8 cellular contexts compared by ENCODE assay signal in the genomic region with DNA sequence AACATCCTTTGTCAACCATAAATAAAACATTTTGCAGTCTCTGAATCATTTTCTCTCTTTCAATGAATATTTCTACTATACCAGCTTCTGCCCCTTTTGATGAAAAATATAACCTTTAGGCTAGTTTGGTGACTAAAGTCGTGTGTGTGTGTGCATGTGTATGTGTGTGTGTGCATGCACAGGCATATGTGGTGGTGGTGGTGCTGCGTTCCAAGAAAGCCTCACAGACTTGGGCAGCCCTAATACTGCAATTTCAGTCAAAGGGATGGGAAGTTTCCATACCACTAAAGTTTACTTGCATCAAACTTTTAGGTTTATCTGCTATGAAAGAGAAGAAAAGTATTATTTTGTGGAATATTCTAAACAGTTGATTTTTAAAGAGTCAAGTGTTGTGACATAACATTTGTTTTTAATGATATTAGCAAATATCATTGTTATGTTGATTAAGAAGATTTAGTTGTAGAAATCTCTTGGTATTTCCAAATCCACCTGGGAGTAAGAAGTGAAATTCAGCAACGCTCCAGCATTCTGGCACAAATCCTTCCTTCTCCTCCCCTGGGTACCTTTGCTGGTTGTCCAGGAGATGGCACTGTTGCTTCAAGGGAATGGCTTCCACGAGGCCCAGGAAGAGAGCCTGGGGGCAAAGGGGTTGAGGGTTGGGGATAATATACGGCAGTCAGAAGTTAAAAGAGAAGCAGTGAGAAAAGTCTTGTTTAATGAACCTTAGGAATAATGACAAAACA. TPM values are rescaled to one million over a fixed set of nuclear protein-coding genes. Genes with fewer than 3 reads are reported as not detected.
DNase-seq lines count a peak whose midpoint lies in the region; ATAC-seq and TF ChIP-seq lines count a peak whose summit lies in the region.

No MANE protein-coding gene starts in this region.

- DNase-seq in Right ventricle myocardium inferior (ENCODE audit: missing footprints) (no peak), cardiac septum (ENCODE audit: low spot score) (no peak), NCI-H2171 treated with DMSO at 0.1 percent for 48 hours (lab: John Stamatoyannopoulos, UW) (peak; percentile 77), right cardiac atrium (peak; percentile 42 to 65 (median 57)), retinal pigment epithelial cell (ENCODE audit: low read depth) (no peak)

- TF ChIP-seq CTCF in retinal pigment epithelial cell (conservative IDR thresholded peaks at IDR 0.05; ENCODE audit: low read depth, low read length) = peak; percentile 96

- H3K9me3 ChIP-seq in right cardiac atrium (ENCODE audit: control insufficient read depth, low read length) = no peaks in the 10 kb centered on the region

- ATAC-seq in Right ventricle myocardium inferior (peak; percentile 86), HG02938 (IDR thresholded peaks at IDR 0.05; ENCODE audit: unreplicated experiment) (peak; percentile 49), right cardiac atrium (peak; percentile 88 to 91), HG03135 (IDR thresholded peaks at IDR 0.05; ENCODE audit: unreplicated experiment) (no peak)

- H3K4me3 ChIP-seq in right cardiac atrium (ENCODE audit: low read length) (no peak overlapping the region), retinal pigment epithelial cell (ENCODE audit: low read length) (no peak overlapping the region)

- H3K4me1 ChIP-seq in right cardiac atrium (ENCODE audit: control insufficient read depth, insufficient read depth, low read length) = peaks cover 3% of the 10 kb centered on the region

- 25% methylated on average over 5 of the region's 5 CpGs for WGBS in right cardiac atrium

- intact Hi-C loops in Right ventricle myocardium inferior (cut with DNase I) (loop anchor here (1.0 kb wide), 1 partner anchor 157 kb away; no protein-coding TSS in a partner anchor), cardiac septum (cut with DNase I) (loop anchor here (1.0 kb wide), 2 partner anchors 17 to 159 kb away; no protein-coding TSS in a partner anchor), right cardiac atrium (cut with DNase I) (loop anchor here in 3 of 4 donors (5.0 kb wide), 1 partner anchor 160 kb away; no protein-coding TSS in a partner anchor)

- H3K27me3 ChIP-seq in right cardiac atrium (ENCODE audit: control insufficient read depth, insufficient read depth) = no peaks in the 10 kb centered on the region

- peak overlapping the region; percentile 86 for H3K27ac ChIP-seq in angular gyrus (ENCODE audit: low read depth, low read length)
- no peak overlapping the region for H3K27ac ChIP-seq in right cardiac atrium (ENCODE audit: low read length)

RNA-seq across cellular contexts. Expression of gene ASB4, which starts 41.5 kb away (rescaled TPM):
- 7.0 TPM for total RNA-seq in Right ventricle myocardium inferior
- 1.2 TPM for total RNA-seq in cardiac septum
- total RNA-seq in right cardiac atrium = 1 to 10 TPM; 1.2 to 3.8 (median 2.6) TPM
- polyA plus RNA-seq in right cardiac atrium = 1.4 TPM

Comparison
In these comparisons a context has a peak if more than half of its experiments do, and no peak if none do; other contexts are left out.
1. DNase-seq: peak in NCI-H2171 treated with DMSO at 0.1 percent for 48 hours (single experiment) and right cardiac atrium (3 of 3); none in Right ventricle myocardium inferior (single experiment), cardiac septum (single experiment) and retinal pigment epithelial cell (single experiment).